In the genomic region with DNA sequence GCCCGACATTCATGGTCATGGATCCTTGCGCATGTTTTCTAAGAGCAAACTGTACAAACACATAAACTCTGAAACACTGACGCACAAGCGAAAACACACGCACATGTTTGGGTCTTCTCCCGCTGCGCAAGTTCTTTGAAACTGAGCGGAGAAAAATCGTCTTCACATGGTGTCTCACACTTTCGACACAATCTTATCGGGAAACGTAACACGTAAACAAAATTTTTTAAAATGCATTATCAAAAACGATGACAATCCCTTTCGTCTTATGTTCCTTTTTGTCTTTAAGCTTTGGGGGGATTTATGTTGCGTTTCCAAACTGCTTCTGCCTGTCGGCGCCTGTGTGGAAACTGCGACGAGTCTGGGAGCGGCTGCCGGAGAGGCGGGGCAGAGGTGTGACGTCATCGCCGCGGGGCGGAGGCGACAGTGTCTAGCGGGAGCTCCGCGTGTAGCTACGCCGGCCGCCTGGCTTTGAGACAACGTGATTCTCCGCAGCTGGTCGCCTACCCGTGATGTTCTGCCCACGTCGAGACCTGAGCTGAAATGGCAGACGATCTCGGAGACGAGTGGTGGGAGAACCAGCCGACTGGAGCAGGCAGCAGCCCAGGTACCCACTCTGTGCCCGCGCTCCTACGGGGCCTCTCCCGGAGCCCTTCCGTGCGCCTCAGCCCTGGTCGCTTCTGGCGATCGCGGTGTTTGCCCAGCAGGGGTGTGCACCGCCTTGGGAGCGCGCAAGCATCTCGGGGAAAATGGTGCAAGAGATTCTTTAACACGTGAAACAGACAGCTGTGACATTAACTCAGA, we compare ENCODE assay signal across 1 cellular context.
TF ChIP-seq lines count a peak whose summit lies in the region.

Gene CMSS1, plus strand, starts transcription at position 426 of the 804 bp plus-strand sequence.

TF ChIP-seq in WTC11, 78 proteins besides CTCF, POLR2A, EP300 and RAD21 (continued from another document):
- TF ChIP-seq, protein P1, sequence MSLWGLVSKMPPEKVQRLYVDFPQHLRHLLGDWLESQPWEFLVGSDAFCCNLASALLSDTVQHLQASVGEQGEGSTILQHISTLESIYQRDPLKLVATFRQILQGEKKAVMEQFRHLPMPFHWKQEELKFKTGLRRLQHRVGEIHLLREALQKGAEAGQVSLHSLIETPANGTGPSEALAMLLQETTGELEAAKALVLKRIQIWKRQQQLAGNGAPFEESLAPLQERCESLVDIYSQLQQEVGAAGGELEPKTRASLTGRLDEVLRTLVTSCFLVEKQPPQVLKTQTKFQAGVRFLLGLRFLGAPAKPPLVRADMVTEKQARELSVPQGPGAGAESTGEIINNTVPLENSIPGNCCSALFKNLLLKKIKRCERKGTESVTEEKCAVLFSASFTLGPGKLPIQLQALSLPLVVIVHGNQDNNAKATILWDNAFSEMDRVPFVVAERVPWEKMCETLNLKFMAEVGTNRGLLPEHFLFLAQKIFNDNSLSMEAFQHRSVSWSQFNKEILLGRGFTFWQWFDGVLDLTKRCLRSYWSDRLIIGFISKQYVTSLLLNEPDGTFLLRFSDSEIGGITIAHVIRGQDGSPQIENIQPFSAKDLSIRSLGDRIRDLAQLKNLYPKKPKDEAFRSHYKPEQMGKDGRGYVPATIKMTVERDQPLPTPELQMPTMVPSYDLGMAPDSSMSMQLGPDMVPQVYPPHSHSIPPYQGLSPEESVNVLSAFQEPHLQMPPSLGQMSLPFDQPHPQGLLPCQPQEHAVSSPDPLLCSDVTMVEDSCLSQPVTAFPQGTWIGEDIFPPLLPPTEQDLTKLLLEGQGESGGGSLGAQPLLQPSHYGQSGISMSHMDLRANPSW (CRISPR knock-in tag; conservative IDR thresholded peaks at IDR 0.05; ENCODE audit: low read depth) = no peak
- TF ChIP-seq ZNF232 (CRISPR knock-in tag; IDR thresholded peaks at IDR 0.05) = 0 out of 2 replicates have a peak, but pooled peaks have one; percentile 36
TF ChIP-seq in WTC11: peak in this region for 17.
